Comparison of ENCODE assay signal across 11 cellular contexts in the genomic region with DNA sequence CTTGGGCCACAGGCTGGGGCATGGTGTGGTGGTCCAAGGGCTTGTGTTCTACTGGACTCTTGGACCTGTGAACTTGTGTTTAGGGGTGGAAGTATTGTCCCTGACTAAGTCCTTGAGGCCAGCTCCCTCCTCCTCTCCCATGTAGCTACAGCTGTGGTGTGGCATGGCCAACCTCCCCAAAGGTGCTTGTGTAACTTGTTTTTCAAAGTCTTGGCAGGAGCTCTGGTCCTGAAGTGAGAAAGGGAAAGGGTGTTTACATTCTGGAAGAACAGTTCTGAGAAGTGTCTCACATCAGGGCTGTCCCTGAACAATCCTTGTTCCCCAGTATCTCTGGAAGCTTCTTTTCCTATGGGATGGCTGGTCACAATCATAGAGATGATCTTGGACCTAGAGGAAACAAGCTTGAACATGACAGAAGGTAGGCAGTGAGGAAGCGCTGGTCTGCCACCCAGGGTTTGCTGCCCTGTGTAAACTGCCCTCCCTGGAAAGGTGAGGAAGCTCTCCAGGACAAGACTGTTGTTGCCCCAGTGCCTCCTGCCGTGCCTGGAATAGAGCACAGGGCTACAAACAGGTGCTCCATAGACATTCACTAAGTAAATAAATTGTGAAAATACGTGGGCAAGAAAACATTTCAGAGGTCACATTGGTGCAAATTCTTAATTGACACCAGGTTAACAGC.
A peak's percentile ranks its signal among the peaks of the same experiment; 100 is the strongest.
DNase-seq lines count a peak whose midpoint lies in the region; ATAC-seq and TF ChIP-seq lines count a peak whose summit lies in the region.
"Had no signal": no experiment of that assay in that cellular context is flagged by ENCODE, and none has a peak within 500 bp of the region (broad histone marks: within the 10 kb centered on the region; RNA-seq: fewer than 3 reads in every experiment).

No MANE protein-coding gene starts in this region.

- DNase-seq in AG10803 (ENCODE audit: low read depth) (peak; percentile 45), ascending aorta (ENCODE audit: low spot score in 2 of 2) (peak in 1 of 2 donors; percentile 83), left ventricle myocardium superior (no peak), activated gamma-delta T cell (lab: John Stamatoyannopoulos, UW) (no peak), ecto neural progenitor cell (ENCODE audit: low spot score) (no peak), SKM-1 (lab: John Stamatoyannopoulos, UW; ENCODE audit: unreplicated experiment) (no peak)
- DNase-seq: BE2C, NCI-H2171 had no signal

- TF ChIP-seq CTCF in AG10803 (conservative IDR thresholded peaks at IDR 0.05; ENCODE audit: low read length): no peak
- no peak for TF ChIP-seq CTCF in ascending aorta (IDR thresholded peaks at IDR 0.05)

- H3K9me3 ChIP-seq in ascending aorta: no peaks in the 10 kb centered on the region
- H3K9me3 ChIP-seq: BE2C had no signal

- intact Hi-C loops in ascending aorta (cut with DNase I) (loop anchor here (5.0 to 10.0 kb wide), 2 partner anchors 42 to 804 kb away; partner anchors contain the start of gene APBA1), left ventricle myocardium superior (cut with micrococcal nuclease) (no loop called here)

- H3K27me3 ChIP-seq in ascending aorta (no peaks in the 10 kb centered on the region), rectal smooth muscle tissue (ENCODE audit: control insufficient read depth, insufficient read depth, low read length) (no peaks in the 10 kb centered on the region)
- H3K27me3 ChIP-seq: BE2C had no signal

- H3K4me3 ChIP-seq in AG10803 (ENCODE audit: low read length) (no peak overlapping the region), ascending aorta (peak overlapping the region in 1 of 2 donors; percentile 37), rectal smooth muscle tissue (ENCODE audit: low read length) (no peak overlapping the region)
- H3K4me3 ChIP-seq: SK-N-MC had no signal

- H3K9ac ChIP-seq in rectal smooth muscle tissue (ENCODE audit: low read length): no peak overlapping the region

- peaks cover 34 to 56% of the 10 kb centered on the region in 2 donors for H3K4me1 ChIP-seq in ascending aorta
- H3K4me1 ChIP-seq in rectal smooth muscle tissue (ENCODE audit: control insufficient read depth, insufficient read depth, low read length): peaks cover 39% of the 10 kb centered on the region

- ATAC-seq in left ventricle myocardium superior (peak; percentile 9), HG02642 (IDR thresholded peaks at IDR 0.05; ENCODE audit: poor library complexity, unreplicated experiment) (no peak)

- H3K27ac ChIP-seq in ascending aorta (peak overlapping the region; percentile 95 to 97), rectal smooth muscle tissue (ENCODE audit: low read depth, low read length) (peak overlapping the region; percentile 99)
- H3K27ac ChIP-seq: SK-N-MC had no signal

- H3K36me3 ChIP-seq in ascending aorta (no peaks in the 10 kb centered on the region), rectal smooth muscle tissue (ENCODE audit: control insufficient read depth, insufficient read depth, low read length) (no peaks in the 10 kb centered on the region)
- H3K36me3 ChIP-seq: BE2C had no signal
